ENCODE assay signal across 17 cellular contexts in the genomic region with DNA sequence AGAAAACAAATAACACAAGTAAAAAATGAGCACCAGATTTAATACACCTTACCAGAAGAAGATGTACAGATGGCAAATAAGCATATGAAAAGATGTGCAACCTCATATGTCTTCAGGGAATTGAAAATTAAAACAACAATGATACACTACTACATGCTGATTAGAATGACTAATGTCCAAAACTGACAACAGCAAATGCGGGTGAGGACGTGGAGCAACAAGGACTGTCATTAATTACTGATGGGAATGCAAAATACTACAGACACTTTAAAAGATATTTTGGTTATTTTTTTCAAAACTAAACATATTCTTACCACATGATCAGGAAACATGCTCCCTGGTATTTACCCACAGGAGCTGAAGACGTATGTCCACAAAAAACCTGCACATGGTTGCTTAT.
DNase-seq lines count a peak whose midpoint lies in the region; ATAC-seq, FAIRE-seq and TF ChIP-seq lines count a peak whose summit lies in the region.
"Had no signal": no experiment of that assay in that cellular context is flagged by ENCODE, and none has a peak within 500 bp of the region (broad histone marks: within the 10 kb centered on the region; RNA-seq: fewer than 3 reads in every experiment).

No MANE protein-coding gene starts in this region.

- H3K36me3 Mint-ChIP-seq in activated T-cell treated with anti-CD3 and anti-CD28 coated beads, Interleukin-2, amount 50 U/mL, for 72 hours (ENCODE audit: insufficient read depth in 2 of 2), result no peaks in the 10 kb centered on the region
- H3K36me3 Mint-ChIP-seq in activated T-cell treated with anti-CD3 and anti-CD28 coated beads, Interleukin-2, amount 50 U/mL, for 24 hours (ENCODE audit: low read depth), result peaks cover 11% of the 10 kb centered on the region
- no peaks in the 10 kb centered on the region for H3K36me3 Mint-ChIP-seq in HFFc6 (ENCODE audit: low read depth)

- no peak overlapping the region for H3K4me3 Mint-ChIP-seq in activated T-cell treated with anti-CD3 and anti-CD28 coated beads, Interleukin-2, amount 50 U/mL, for 72 hours
- no peak overlapping the region for H3K4me3 Mint-ChIP-seq in activated T-cell treated with anti-CD3 and anti-CD28 coated beads, Interleukin-2, amount 50 U/mL, for 24 hours
- H3K4me3 Mint-ChIP-seq in HFFc6, result no peak overlapping the region

- FAIRE-seq in islet of Langerhans (lab: Jason Lieb, UNC), result peak; percentile 65
- FAIRE-seq: A204.1, HepG2 had no signal

- H3K27ac Mint-ChIP-seq in activated T-cell treated with anti-CD3 and anti-CD28 coated beads, Interleukin-2, amount 50 U/mL, for 72 hours, result peak overlapping the region; percentile 13
- no peak overlapping the region for H3K27ac Mint-ChIP-seq in activated T-cell treated with anti-CD3 and anti-CD28 coated beads, Interleukin-2, amount 50 U/mL, for 24 hours
- H3K27ac Mint-ChIP-seq in HFFc6, result no peak overlapping the region

- H3K27ac ChIP-seq in cingulate gyrus (ENCODE audit: low read depth, low read length), result peak overlapping the region; percentile 67
- peak overlapping the region; percentile 75 for H3K27ac ChIP-seq in temporal lobe (ENCODE audit: low read depth, low read length)
- H3K27ac ChIP-seq: BLaER1 treated with 17β-estradiol and CSF1 and Interleukin-3, amounts not matched to agents 10 nM and 100 nM had no signal

- no peak for ATAC-seq in activated T-cell treated with anti-CD3 and anti-CD28 coated beads, Interleukin-2, amount 50 U/mL, for 72 hours (replicated peaks in 1 of 2)
- ATAC-seq: HepG2 had no signal

- H3K9me3 Mint-ChIP-seq in activated T-cell treated with anti-CD3 and anti-CD28 coated beads, Interleukin-2, amount 50 U/mL, for 72 hours, result no peaks in the 10 kb centered on the region
- peaks cover 2% of the 10 kb centered on the region for H3K9me3 Mint-ChIP-seq in activated T-cell treated with anti-CD3 and anti-CD28 coated beads, Interleukin-2, amount 50 U/mL, for 24 hours
- no peaks in the 10 kb centered on the region for H3K9me3 Mint-ChIP-seq in HFFc6

- TF ChIP-seq CTCF in HFFc6 (IDR thresholded peaks at IDR 0.05), result no peak

- H3K4me1 Mint-ChIP-seq in activated T-cell treated with anti-CD3 and anti-CD28 coated beads, Interleukin-2, amount 50 U/mL, for 72 hours (ENCODE audit: low read depth), result peaks cover 5% of the 10 kb centered on the region
- peaks cover 47% of the 10 kb centered on the region for H3K4me1 Mint-ChIP-seq in activated T-cell treated with anti-CD3 and anti-CD28 coated beads, Interleukin-2, amount 50 U/mL, for 24 hours (ENCODE audit: low read depth)
- peaks cover 35% of the 10 kb centered on the region for H3K4me1 Mint-ChIP-seq in HFFc6 (ENCODE audit: low read depth)

- no peaks in the 10 kb centered on the region for H3K27me3 Mint-ChIP-seq in activated T-cell treated with anti-CD3 and anti-CD28 coated beads, Interleukin-2, amount 50 U/mL, for 72 hours (ENCODE audit: low read depth)
- no peaks in the 10 kb centered on the region for H3K27me3 Mint-ChIP-seq in activated T-cell treated with anti-CD3 and anti-CD28 coated beads, Interleukin-2, amount 50 U/mL, for 24 hours
- H3K27me3 Mint-ChIP-seq in HFFc6 (ENCODE audit: insufficient read depth), result no peaks in the 10 kb centered on the region

- TF ChIP-seq POLR2A in erythroblast (IDR thresholded peaks at IDR 0.05; ENCODE audit: low read length), result no peak

- no peak for DNase-seq in activated T-cell treated with anti-CD3 and anti-CD28 coated beads, Interleukin-2, amount 50 U/mL, for 72 hours
- no peak for DNase-seq in activated T-cell treated with anti-CD3 and anti-CD28 coated beads, Interleukin-2, amount 50 U/mL, for 24 hours
- no peak for DNase-seq in activated naive CD4-positive, alpha-beta T cell treated with anti-CD3 and anti-CD28 coated beads, Interleukin-2, amount 50 U/mL, for 16 hours
- DNase-seq in erythroblast (lab: John Stamatoyannopoulos, UW) (no peak), HFFc6 (no peak)
- DNase-seq: GOT3, KG1, NCI-H1436, NCI-H2029, NCI-H510A treated with DMSO at 0.1 percent for 48 hours, NCI-H82 had no signal
